35 cellular contexts compared by ENCODE assay signal in the genomic region with DNA sequence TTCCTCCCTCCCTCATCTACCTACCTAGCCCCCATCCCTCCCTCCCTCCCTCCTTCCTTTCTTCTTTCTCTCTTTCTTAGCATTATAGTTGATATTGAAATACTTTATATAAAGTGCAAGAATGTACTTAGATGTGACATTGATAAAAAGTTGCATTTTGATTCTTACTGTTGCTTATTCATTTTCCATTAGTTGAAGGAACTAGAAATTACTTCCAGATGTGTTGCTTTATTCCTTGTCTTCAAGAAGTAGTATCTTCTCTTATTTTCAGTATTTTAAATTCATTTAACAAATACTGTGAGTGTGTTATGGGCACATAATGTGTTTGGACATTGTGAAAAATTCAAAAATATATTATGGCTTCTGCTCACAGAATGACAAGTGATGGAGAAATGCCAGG.
"Had no signal": no experiment of that assay in that cellular context is flagged by ENCODE, and none has a peak within 500 bp of the region (broad histone marks: within the 10 kb centered on the region; RNA-seq: fewer than 3 reads in every experiment).

No MANE protein-coding gene starts in this region.

- H3K9me3 ChIP-seq: adrenal gland, body of pancreas, breast epithelium had no signal

- H3K4me1 ChIP-seq: adrenal gland, body of pancreas, breast epithelium had no signal

- ATAC-seq: activated CD8-positive, alpha-beta T cell treated with anti-CD3 and anti-CD28 coated beads for 36 hours; activated naive CD8-positive, alpha-beta T cell treated with anti-CD3 and anti-CD28 coated beads, Interleukin-2, amount 50 U/mL, for 24 hours; activated T-cell treated with anti-CD3 and anti-CD28 coated beads, Interleukin-2, amount 50 U/mL, for 4 hours; activated T-cell treated with anti-CD3 and anti-CD28 coated beads, Interleukin-2, amount 50 U/mL, for 72 hours; body of pancreas had no signal

- H3K27ac ChIP-seq: adrenal gland, body of pancreas, brain microvascular endothelial cell, breast epithelium, VCaP had no signal

- H3K36me3 Mint-ChIP-seq: activated CD4-positive, alpha-beta memory T cell treated with anti-CD3 and anti-CD28 coated beads for 36 hours; activated naive CD4-positive, alpha-beta T cell treated with anti-CD3 and anti-CD28 coated beads, Interleukin-2, amount 10 ng/mL, durations not matched to agents 7 days and 5 days had no signal

- H3K27me3 ChIP-seq: adrenal gland, body of pancreas, brain microvascular endothelial cell, breast epithelium had no signal

- DNase-seq: activated B cell treated with CpG ODN at 0.5 μM for 24 hours; activated CD4-positive, alpha-beta memory T cell treated with anti-CD3 and anti-CD28 coated beads for 36 hours; activated CD4-positive, alpha-beta T cell treated with anti-CD3 and anti-CD28 coated beads for 4 hours; activated CD4-positive, alpha-beta T cell treated with anti-CD3 and anti-CD28 coated beads, Interleukin-2, amount 10 ng/mL, durations not matched to agents 24 days and 14 days; activated CD4-positive, alpha-beta T cell treated with anti-CD3 and anti-CD28 coated beads, Interleukin-2, amount 50 U/mL, for 1 hour; activated CD4-positive, alpha-beta T cell treated with anti-CD3 and anti-CD28 coated beads, Interleukin-2, amount 50 U/mL, for 4 hours; activated CD4-positive, CD25-positive, alpha-beta regulatory T cell treated with anti-CD3 and anti-CD28 coated beads, Interleukin-2, amount 50 U/mL, for 72 hours; activated CD8-positive, alpha-beta memory T cell treated with anti-CD3 and anti-CD28 coated beads, Interleukin-2, amount 50 U/mL, for 4 hours; activated CD8-positive, alpha-beta T cell treated with anti-CD3 and anti-CD28 coated beads for 36 hours; activated effector memory CD4-positive, alpha-beta T cell treated with Interleukin-2 at 50 U/mL for 16 hours; activated gamma-delta T cell; activated naive CD4-positive, alpha-beta T cell treated with anti-CD3 and anti-CD28 coated beads, Interleukin-2, amount 10 ng/mL, durations not matched to agents 7 days and 5 days; activated naive CD4-positive, alpha-beta T cell treated with Interleukin-2 at 50 U/mL for 16 hours; activated naive CD8-positive, alpha-beta T cell treated with anti-CD3 and anti-CD28 coated beads, Interleukin-2, amount 10 ng/mL, durations not matched to agents 7 days and 5 days; activated naive CD8-positive, alpha-beta T cell treated with anti-CD3 and anti-CD28 coated beads, Interleukin-2, amount 50 U/mL, for 24 hours; activated T-cell treated with anti-CD3 and anti-CD28 coated beads for 4 hours; activated T-cell treated with anti-CD3 and anti-CD28 coated beads, Interleukin-2, amount 50 U/mL, for 1 hour; activated T-cell treated with anti-CD3 and anti-CD28 coated beads, Interleukin-2, amount 50 U/mL, for 4 hours; activated T-cell treated with anti-CD3 and anti-CD28 coated beads, Interleukin-2, amount 50 U/mL, for 72 hours; adrenal gland; amniotic stem cell; aorta; body of pancreas; brain microvascular endothelial cell; central memory CD4-positive, alpha-beta T cell; T-helper 1 cell; T-helper 2 cell; T-helper 9 cell had no signal

- H3K27ac Mint-ChIP-seq: activated B cell treated with CpG ODN at 0.5 μM for 24 hours; activated CD4-positive, alpha-beta memory T cell treated with anti-CD3 and anti-CD28 coated beads for 36 hours; activated CD4-positive, alpha-beta T cell treated with anti-CD3 and anti-CD28 coated beads, Interleukin-2, amount 10 ng/mL, durations not matched to agents 24 days and 14 days; activated CD8-positive, alpha-beta T cell treated with anti-CD3 and anti-CD28 coated beads for 36 hours; activated naive CD4-positive, alpha-beta T cell treated with anti-CD3 and anti-CD28 coated beads, Interleukin-2, amount 10 ng/mL, durations not matched to agents 7 days and 5 days; activated naive CD4-positive, alpha-beta T cell treated with anti-CD3 and anti-CD28 coated beads, Interleukin-2, amount 50 U/mL, for 24 hours; activated naive CD8-positive, alpha-beta T cell; activated naive CD8-positive, alpha-beta T cell treated with anti-CD3 and anti-CD28 coated beads, Interleukin-2, amount 10 ng/mL, durations not matched to agents 7 days and 5 days; activated naive CD8-positive, alpha-beta T cell treated with anti-CD3 and anti-CD28 coated beads, Interleukin-2, amount 50 U/mL, for 24 hours; activated T-cell treated with anti-CD3 and anti-CD28 coated beads, Interleukin-2, amount 50 U/mL, for 72 hours; activated T-helper 2 cell treated with anti-CD3 and anti-CD28 coated beads, Interferon-gamma antibody, Interleukin-2, Interleukin-4, amounts not matched to agents 10 μg/mL and 5 μg/mL and 100 μg/mL, durations not matched to agents 14 hours and 24 hours and 36 hours; T-helper 1 cell treated with Interleukin-12 subunit alpha and Interleukin-12 subunit beta and Interleukin-4 antibody, amounts not matched to agents 30 μg/mL and 1 μg/mL, for 36 hours; T-helper 2 cell treated with Interferon-gamma antibody and Interleukin-4, amounts not matched to agents 5 μg/mL and 100 μg/mL, for 36 hours had no signal

- H3K4me3 Mint-ChIP-seq: activated B cell treated with CpG ODN at 0.5 μM for 24 hours; activated CD4-positive, alpha-beta memory T cell treated with anti-CD3 and anti-CD28 coated beads for 36 hours; activated CD4-positive, alpha-beta T cell treated with anti-CD3 and anti-CD28 coated beads, Interleukin-2, amount 10 ng/mL, durations not matched to agents 24 days and 14 days; activated CD8-positive, alpha-beta T cell treated with anti-CD3 and anti-CD28 coated beads for 36 hours; activated naive CD4-positive, alpha-beta T cell treated with anti-CD3 and anti-CD28 coated beads, Interleukin-2, amount 10 ng/mL, durations not matched to agents 7 days and 5 days; activated naive CD4-positive, alpha-beta T cell treated with anti-CD3 and anti-CD28 coated beads, Interleukin-2, amount 50 U/mL, for 24 hours; activated naive CD8-positive, alpha-beta T cell; activated naive CD8-positive, alpha-beta T cell treated with anti-CD3 and anti-CD28 coated beads, Interleukin-2, amount 10 ng/mL, durations not matched to agents 7 days and 5 days; activated naive CD8-positive, alpha-beta T cell treated with anti-CD3 and anti-CD28 coated beads, Interleukin-2, amount 50 U/mL, for 24 hours; activated T-cell treated with anti-CD3 and anti-CD28 coated beads, Interleukin-2, amount 50 U/mL, for 4 hours; activated T-cell treated with anti-CD3 and anti-CD28 coated beads, Interleukin-2, amount 50 U/mL, for 72 hours; T-helper 1 cell treated with Interleukin-12 subunit alpha and Interleukin-12 subunit beta and Interleukin-4 antibody, amounts not matched to agents 30 μg/mL and 1 μg/mL, for 36 hours; T-helper 2 cell treated with Interferon-gamma antibody and Interleukin-4, amounts not matched to agents 5 μg/mL and 100 μg/mL, for 36 hours had no signal

- H3K4me1 Mint-ChIP-seq: activated B cell treated with CpG ODN at 0.5 μM for 24 hours; activated CD4-positive, alpha-beta T cell treated with anti-CD3 and anti-CD28 coated beads, Interleukin-2, amount 10 ng/mL, durations not matched to agents 24 days and 14 days; activated naive CD4-positive, alpha-beta T cell treated with anti-CD3 and anti-CD28 coated beads, Interleukin-2, amount 10 ng/mL, durations not matched to agents 7 days and 5 days; activated naive CD4-positive, alpha-beta T cell treated with anti-CD3 and anti-CD28 coated beads, Interleukin-2, amount 50 U/mL, for 24 hours; activated naive CD8-positive, alpha-beta T cell treated with anti-CD3 and anti-CD28 coated beads, Interleukin-2, amount 10 ng/mL, durations not matched to agents 7 days and 5 days; activated naive CD8-positive, alpha-beta T cell treated with anti-CD3 and anti-CD28 coated beads, Interleukin-2, amount 50 U/mL, for 24 hours had no signal

- H3K36me3 ChIP-seq: adrenal gland, brain microvascular endothelial cell, breast epithelium had no signal

- H3K9me3 Mint-ChIP-seq: activated B cell treated with CpG ODN at 0.5 μM for 24 hours; activated CD4-positive, alpha-beta memory T cell treated with anti-CD3 and anti-CD28 coated beads for 36 hours; activated CD8-positive, alpha-beta T cell treated with anti-CD3 and anti-CD28 coated beads for 36 hours; activated naive CD4-positive, alpha-beta T cell treated with anti-CD3 and anti-CD28 coated beads, Interleukin-2, amount 10 ng/mL, durations not matched to agents 7 days and 5 days; activated T-cell treated with anti-CD3 and anti-CD28 coated beads, Interleukin-2, amount 50 U/mL, for 4 hours; activated T-helper 2 cell treated with anti-CD3 and anti-CD28 coated beads, Interferon-gamma antibody, Interleukin-2, Interleukin-4, amounts not matched to agents 10 μg/mL and 5 μg/mL and 100 μg/mL, durations not matched to agents 14 hours and 24 hours and 36 hours had no signal

- H3K27me3 Mint-ChIP-seq: activated B cell treated with CpG ODN at 0.5 μM for 24 hours; activated CD4-positive, alpha-beta memory T cell treated with anti-CD3 and anti-CD28 coated beads for 36 hours; activated CD4-positive, alpha-beta T cell treated with anti-CD3 and anti-CD28 coated beads, Interleukin-2, amount 10 ng/mL, durations not matched to agents 24 days and 14 days; activated CD8-positive, alpha-beta T cell treated with anti-CD3 and anti-CD28 coated beads for 36 hours; activated naive CD4-positive, alpha-beta T cell treated with anti-CD3 and anti-CD28 coated beads, Interleukin-2, amount 10 ng/mL, durations not matched to agents 7 days and 5 days; activated naive CD4-positive, alpha-beta T cell treated with anti-CD3 and anti-CD28 coated beads, Interleukin-2, amount 50 U/mL, for 24 hours; activated naive CD8-positive, alpha-beta T cell; activated naive CD8-positive, alpha-beta T cell treated with anti-CD3 and anti-CD28 coated beads, Interleukin-2, amount 10 ng/mL, durations not matched to agents 7 days and 5 days; activated naive CD8-positive, alpha-beta T cell treated with anti-CD3 and anti-CD28 coated beads, Interleukin-2, amount 50 U/mL, for 24 hours had no signal

- H3K4me3 ChIP-seq: adrenal gland, body of pancreas, breast epithelium had no signal
